ENCODE assay signal across 13 cellular contexts in the genomic region with DNA sequence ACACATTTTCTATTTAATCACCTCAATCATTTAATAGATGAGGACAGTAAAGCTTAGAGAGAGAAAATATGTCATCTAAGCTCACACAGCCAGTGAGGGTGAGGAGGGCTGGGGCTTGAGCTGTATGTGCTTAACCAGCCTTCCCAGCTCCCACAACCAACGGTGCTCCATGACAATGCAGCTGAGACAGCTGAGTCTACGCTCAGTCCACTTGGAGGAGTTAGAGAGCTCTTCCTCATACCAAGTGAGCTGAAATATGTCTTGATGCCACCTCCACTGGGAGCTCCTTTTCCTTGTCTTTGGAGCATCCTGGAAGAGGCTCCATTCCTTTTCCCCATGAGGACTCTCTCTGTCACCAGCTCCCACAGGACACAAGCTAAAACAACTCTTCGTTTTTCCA. TPM values are rescaled to one million over a fixed set of nuclear protein-coding genes. Genes with fewer than 3 reads are reported as not detected.
DNase-seq lines count a peak whose midpoint lies in the region; ATAC-seq and TF ChIP-seq lines count a peak whose summit lies in the region.
"Had no signal": no experiment of that assay in that cellular context is flagged by ENCODE, and none has a peak within 500 bp of the region (broad histone marks: within the 10 kb centered on the region; RNA-seq: fewer than 3 reads in every experiment).

No MANE protein-coding gene starts in this region.

- DNase-seq in HT-29 (ENCODE audit: low spot score) (peak; percentile 13), WERI-Rb-1 (no peak), left lobe of liver (ENCODE audit: low spot score) (no peak), RPMI8226 (no peak), H7 (no peak), iPS-NIHi11 (ENCODE audit: low spot score) (no peak)
- DNase-seq: activated effector memory CD4-positive, alpha-beta T cell treated with anti-CD3 and anti-CD28 coated beads, Interleukin-2, amount 50 U/mL, for 16 hours; NCI-H446; stimulated activated naive CD4-positive, alpha-beta T cell had no signal

- ATAC-seq in left lobe of liver (peak; percentile 28), GM18867 (IDR thresholded peaks at IDR 0.05; ENCODE audit: unreplicated experiment) (no peak)

- H3K4me3 ChIP-seq in WERI-Rb-1 (ENCODE audit: low read depth, low read length) (no peak overlapping the region), H7 (ENCODE audit: insufficient read depth, low read depth, low read length) (no peak overlapping the region)
- H3K4me3 ChIP-seq: ascending aorta, SK-N-MC had no signal

- no peaks in the 10 kb centered on the region for H3K9me3 ChIP-seq in WERI-Rb-1 (ENCODE audit: severe bottlenecking)
- H3K9me3 ChIP-seq: ascending aorta had no signal

- H3K27ac ChIP-seq in 22Rv1 = peak overlapping the region; percentile 48
- no peak overlapping the region for H3K27ac ChIP-seq in WERI-Rb-1
- H3K27ac ChIP-seq: ascending aorta, SK-N-MC had no signal

- no peaks in the 10 kb centered on the region for H3K36me3 ChIP-seq in WERI-Rb-1
- H3K36me3 ChIP-seq in H7 (replicated peaks; ENCODE audit: control insufficient read depth, insufficient read depth, low read length) = no peaks in the 10 kb centered on the region
- H3K36me3 ChIP-seq: ascending aorta had no signal

- TF ChIP-seq CTCF in 22Rv1 (IDR thresholded peaks at IDR 0.05) (peak; percentile 27; the same call in 1 of the 2 replicates), WERI-Rb-1 (IDR thresholded peaks at IDR 0.05; ENCODE audit: low read depth, low read length) (0 out of 2 replicates have a peak, but pooled peaks have one; percentile 3)

- H3K27me3 ChIP-seq in WERI-Rb-1 (ENCODE audit: insufficient read depth, low read depth, severe bottlenecking) = no peaks in the 10 kb centered on the region
- no peaks in the 10 kb centered on the region for H3K27me3 ChIP-seq in H7 (ENCODE audit: control insufficient read depth, insufficient read depth, low read length)
- H3K27me3 ChIP-seq: ascending aorta had no signal

RNA-seq across cellular contexts. Expression of a gene that starts 9.3 kb away (rescaled TPM):
- total RNA-seq in HT-29 (2014; rRNA removed; shearing (Covaris generic)) = 1.3 and 1.8 TPM in 2 replicates
- 61.3 TPM for total RNA-seq in left lobe of liver
- 7.0 and 13.9 TPM in 2 replicates for total RNA-seq in H7 (2014; rRNA removed; shearing (Covaris generic))

RNA-seq across cellular contexts. Expression of a gene that starts 42.8 kb away (rescaled TPM):
- total RNA-seq in HT-29 (2014; rRNA removed; shearing (Covaris generic)) = 32.9 and 34.8 TPM in 2 replicates
- 9.6 TPM for total RNA-seq in left lobe of liver
- 33.9 and 36.5 TPM in 2 replicates for total RNA-seq in H7 (2014; rRNA removed; shearing (Covaris generic))
